12 cellular contexts compared by ENCODE assay signal in the genomic region with DNA sequence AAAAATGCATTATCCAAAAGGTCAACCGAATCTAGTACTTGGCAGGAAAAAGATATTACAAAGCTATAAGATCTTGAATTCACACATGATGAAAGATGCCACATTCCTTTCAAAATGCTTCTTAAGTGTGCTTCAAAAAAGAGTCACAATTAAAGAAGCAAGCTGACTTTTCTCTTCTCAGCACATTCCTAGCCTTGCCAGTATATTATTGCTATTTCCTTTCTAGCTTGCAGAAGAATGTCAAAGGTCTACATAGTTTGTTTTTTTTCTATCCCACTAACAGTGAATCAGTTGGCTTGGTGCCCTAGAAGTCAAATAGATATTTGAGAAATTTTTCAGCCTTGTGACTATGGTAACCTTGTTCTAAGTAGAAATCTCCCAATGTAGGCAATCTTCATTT. TPM values are rescaled to one million over a fixed set of nuclear protein-coding genes. Genes with fewer than 3 reads are reported as not detected.
DNase-seq lines count a peak whose midpoint lies in the region; ATAC-seq and TF ChIP-seq lines count a peak whose summit lies in the region.
"Had no signal": no experiment of that assay in that cellular context is flagged by ENCODE, and none has a peak within 500 bp of the region (broad histone marks: within the 10 kb centered on the region; RNA-seq: fewer than 3 reads in every experiment).

No MANE protein-coding gene starts in this region.

- ATAC-seq in HG02623 (IDR thresholded peaks at IDR 0.05; ENCODE audit: unreplicated experiment): no peak
- no peak for ATAC-seq in left colon
- ATAC-seq: naive thymus-derived CD8-positive, alpha-beta T cell had no signal

- no peaks in the 10 kb centered on the region for H3K27me3 Mint-ChIP-seq in MCF 10A (ENCODE audit: insufficient read depth, unreplicated experiment)
- H3K27me3 Mint-ChIP-seq in brain: no peaks in the 10 kb centered on the region
- H3K27me3 Mint-ChIP-seq: activated CD4-positive, alpha-beta memory T cell treated with anti-CD3 and anti-CD28 coated beads for 36 hours had no signal

- H3K27ac ChIP-seq in breast epithelium (no peak overlapping the region), uterus (peak overlapping the region; percentile 35 to 77)
- H3K27ac ChIP-seq: SJCRH30, tibial artery had no signal

- no peaks in the 10 kb centered on the region for H3K27me3 ChIP-seq in breast epithelium
- no peaks in the 10 kb centered on the region for H3K27me3 ChIP-seq in uterus
- H3K27me3 ChIP-seq: SJCRH30, tibial artery had no signal

- POLR2A ChIA-PET in MCF 10A (lab: Yijun Ruan, JAX): interaction anchor here (0.7 to 0.8 kb wide), 2 partner anchors 12 to 18 kb away, joined by 3 read pairs; no protein-coding TSS in a partner anchor

- BruUV-seq in MCF 10A (replicated peaks; lab: Mats Ljungman, UMichigan): no TSS peak

- H3K9me3 ChIP-seq in breast epithelium (no peaks in the 10 kb centered on the region), uterus (no peaks in the 10 kb centered on the region)
- H3K9me3 ChIP-seq: SJCRH30, tibial artery had no signal

- no peak for TF ChIP-seq POLR2A in breast epithelium (IDR thresholded peaks at IDR 0.05)
- no peak for TF ChIP-seq POLR2A in uterus (IDR thresholded peaks at IDR 0.05)

- H3K36me3 ChIP-seq in breast epithelium (no peaks in the 10 kb centered on the region), uterus (peaks cover 0 to 2% of the 10 kb centered on the region in 2 donors)
- H3K36me3 ChIP-seq: SJCRH30, tibial artery had no signal

- peaks cover 16% of the 10 kb centered on the region for H3K4me1 Mint-ChIP-seq in MCF 10A (ENCODE audit: insufficient read depth, unreplicated experiment)
- peaks cover 48% of the 10 kb centered on the region for H3K4me1 Mint-ChIP-seq in brain
- H3K4me1 Mint-ChIP-seq: naive thymus-derived CD8-positive, alpha-beta T cell had no signal

- CTCF ChIA-PET in MCF 10A (lab: Yijun Ruan, JAX): no interaction called here

- intact Hi-C loops in MCF 10A (cut with micrococcal nuclease): no loop called here
- intact Hi-C loops in breast epithelium (cut with DNase I; ENCODE audit: low total_unique reads): no loop called here
- intact Hi-C loops in uterus (cut with DNase I; ENCODE audit: low total_unique reads): no loop called here
- intact Hi-C loops in left colon (cut with DNase I, micrococcal nuclease): no loop called here

- H3K27ac Mint-ChIP-seq in MCF 10A (ENCODE audit: low read depth, unreplicated experiment) (peak overlapping the region; percentile 43), brain (peak overlapping the region in 4 of 5 experiments; percentile 12 to 58 (median 36))
- H3K27ac Mint-ChIP-seq: activated CD4-positive, alpha-beta memory T cell treated with anti-CD3 and anti-CD28 coated beads for 36 hours; naive thymus-derived CD8-positive, alpha-beta T cell had no signal

- H3K36me3 Mint-ChIP-seq in MCF 10A (ENCODE audit: insufficient read depth, unreplicated experiment) (peaks cover 7% of the 10 kb centered on the region), brain (peaks cover 19% of the 10 kb centered on the region)
- H3K36me3 Mint-ChIP-seq: activated CD4-positive, alpha-beta memory T cell treated with anti-CD3 and anti-CD28 coated beads for 36 hours; naive thymus-derived CD8-positive, alpha-beta T cell had no signal

- no peak overlapping the region for H3K4me3 ChIP-seq in breast epithelium
- no peak overlapping the region for H3K4me3 ChIP-seq in uterus
- H3K4me3 ChIP-seq: SJCRH30, tibial artery had no signal

- H3K4me3 Mint-ChIP-seq in MCF 10A (ENCODE audit: unreplicated experiment): peak overlapping the region; percentile 5
- H3K4me3 Mint-ChIP-seq in brain: no peak overlapping the region
- H3K4me3 Mint-ChIP-seq: activated CD4-positive, alpha-beta memory T cell treated with anti-CD3 and anti-CD28 coated beads for 36 hours; naive thymus-derived CD8-positive, alpha-beta T cell had no signal

- DNase-seq in MCF 10A (ENCODE audit: unreplicated experiment): peak; percentile 81
- no peak for DNase-seq in breast epithelium (ENCODE audit: low spot score in 2 of 2)
- DNase-seq in kidney tubule cell (ENCODE audit: low spot score): peak; percentile 73
- no peak for DNase-seq in uterus
- no peak for DNase-seq in NCI-H187 treated with DMSO at 0.1 percent for 48 hours (lab: John Stamatoyannopoulos, UW)
- no peak for DNase-seq in left colon
- DNase-seq: activated CD4-positive, alpha-beta memory T cell treated with anti-CD3 and anti-CD28 coated beads for 36 hours; naive thymus-derived CD8-positive, alpha-beta T cell; tibial artery had no signal

- H3K4me1 ChIP-seq in breast epithelium (no peaks in the 10 kb centered on the region), uterus (peaks cover 0 to 7% of the 10 kb centered on the region in 2 donors)

- H3K9me3 Mint-ChIP-seq in MCF 10A (ENCODE audit: unreplicated experiment) (no peaks in the 10 kb centered on the region), brain (no peaks in the 10 kb centered on the region)

- no peak for TF ChIP-seq CTCF in MCF 10A (IDR thresholded peaks at IDR 0.05; ENCODE audit: unreplicated experiment)
- no peak for TF ChIP-seq CTCF in breast epithelium (IDR thresholded peaks at IDR 0.05)
- no peak for TF ChIP-seq CTCF in brain (conservative IDR thresholded peaks at IDR 0.05)
- TF ChIP-seq CTCF in uterus (IDR thresholded peaks at IDR 0.05): no peak

RNA-seq across cellular contexts. Expression of a gene that starts 56.8 kb away (rescaled TPM):
- 0.09 and 0.12 TPM in 2 replicates for total RNA-seq in MCF 10A (2022)
- total RNA-seq in breast epithelium: 1 to 10 TPM; 3.2 to 5.3 (median 4.9) TPM
- polyA plus RNA-seq in brain (ENCODE audit: insufficient read depth, low read depth, low replicate concordance): 0.49 TPM
- 100 to 1,000 TPM in 1 of 4 donors, 10 to 100 TPM in 3; 22.6 to 147 (median 71.3) TPM for total RNA-seq in uterus
- 1 to 10 TPM in 1 of 2 donors, under 1 TPM in 1; 0.37 to 1.2 TPM for total RNA-seq in left colon
- total RNA-seq: activated CD4-positive, alpha-beta memory T cell treated with anti-CD3 and anti-CD28 coated beads for 36 hours; naive thymus-derived CD8-positive, alpha-beta T cell had no signal
- polyA plus RNA-seq: naive thymus-derived CD8-positive, alpha-beta T cell had no signal

Comparison
In these comparisons a context has a peak if more than half of its experiments do, and no peak if none do; other contexts are left out.
1. DNase-seq: peak in MCF 10A (single experiment) and kidney tubule cell (single experiment); none in breast epithelium (0 of 2), uterus (0 of 2), NCI-H187 treated with DMSO at 0.1 percent for 48 hours (single experiment) and left colon (0 of 2).
2. H3K27ac ChIP-seq: peak in uterus (2 of 2); none in breast epithelium (0 of 2).